In genomic region chr2:43312751-43313641, GRCh38 we compare ENCODE assay signal across 10 cellular contexts.
DNase-seq lines count a peak whose midpoint lies in the region; ATAC-seq and TF ChIP-seq lines count a peak whose summit lies in the region.
"Had no signal": no experiment of that assay in that cellular context is flagged by ENCODE, and none has a peak within 500 bp of the region (broad histone marks: within the 10 kb centered on the region; RNA-seq: fewer than 3 reads in every experiment).

No MANE protein-coding gene starts in this region.

- intact Hi-C loops in mucosa of descending colon (cut with DNase I, micrococcal nuclease): no loop called here

- H3K4me3 ChIP-seq in KMS-11 (IDR thresholded peaks at IDR 0.05; ENCODE audit: insufficient read depth, low read depth, low read length) (no peak overlapping the region), mucosa of descending colon (no peak overlapping the region)

- DNase-seq in AG08396 (ENCODE audit: low spot score): peak; percentile 70
- DNase-seq in chondrocyte (ENCODE audit: low spot score): no peak
- DNase-seq in mucosa of descending colon: no peak
- no peak for DNase-seq in NK-92 treated with Interleukin-12 subunit alpha and Interleukin-12 subunit beta, amount 100 ng/mL, for 24 hours (lab: John Stamatoyannopoulos, UW)
- DNase-seq in NCI-H526 treated with DMSO at 0.1 percent for 48 hours (lab: John Stamatoyannopoulos, UW): no peak
- no peak for DNase-seq in NCI-H82 treated with DMSO at 0.1 percent for 48 hours (lab: John Stamatoyannopoulos, UW; ENCODE audit: unreplicated experiment)
- DNase-seq: stimulated activated CD4-positive, alpha-beta T cell treated with anti-CD3 and anti-CD28 coated beads, Interleukin-4, amount 100 ng/mL, for 24 hours had no signal

- no peak overlapping the region for H3K4me3 Mint-ChIP-seq in chondrocyte (ENCODE audit: unreplicated experiment)
- H3K4me3 Mint-ChIP-seq: dendritic cell treated with granulocyte-macrophage colony-stimulating factor and Interleukin-4, amounts not matched to agents 40 ng/mL and 50 ng/mL, for 4 days had no signal

- no peaks in the 10 kb centered on the region for H3K27me3 ChIP-seq in KMS-11 (ENCODE audit: insufficient read depth, low read depth)

- H3K27ac Mint-ChIP-seq in chondrocyte (ENCODE audit: unreplicated experiment): peak overlapping the region; percentile 87
- H3K27ac Mint-ChIP-seq: dendritic cell treated with granulocyte-macrophage colony-stimulating factor and Interleukin-4, amounts not matched to agents 40 ng/mL and 50 ng/mL, for 4 days had no signal

- H3K9me3 Mint-ChIP-seq in chondrocyte (ENCODE audit: low read depth): peaks cover 5% of the 10 kb centered on the region
- H3K9me3 Mint-ChIP-seq: dendritic cell treated with granulocyte-macrophage colony-stimulating factor and Interleukin-4, amounts not matched to agents 40 ng/mL and 50 ng/mL, for 4 days had no signal

- TF ChIP-seq CTCF in KMS-11 (conservative IDR thresholded peaks at IDR 0.05; ENCODE audit: low read depth, low read length): no peak
- peak; percentile 27 for TF ChIP-seq CTCF in chondrocyte (IDR thresholded peaks at IDR 0.05)
- TF ChIP-seq CTCF in mucosa of descending colon (IDR thresholded peaks at IDR 0.05): no peak

- peak; percentile 27 for ATAC-seq in mucosa of descending colon
- ATAC-seq in GM18868 (IDR thresholded peaks at IDR 0.05; ENCODE audit: unreplicated experiment): no peak

- H3K4me2 ChIP-seq in KMS-11: peak overlapping the region; percentile 64

- H3K27me3 Mint-ChIP-seq in chondrocyte (ENCODE audit: low read depth): no peaks in the 10 kb centered on the region
- H3K27me3 Mint-ChIP-seq: dendritic cell treated with granulocyte-macrophage colony-stimulating factor and Interleukin-4, amounts not matched to agents 40 ng/mL and 50 ng/mL, for 4 days had no signal

- H3K27ac ChIP-seq in KMS-11: peak overlapping the region; percentile 80; the same call in 1 of the 2 replicates

- H2AFZ ChIP-seq in KMS-11 (ENCODE audit: low read depth): no peak overlapping the region

- H3K9ac ChIP-seq in KMS-11: peak overlapping the region; percentile 34; the same call in 1 of the 2 replicates

- H3K9me3 ChIP-seq in mucosa of descending colon: no peaks in the 10 kb centered on the region

- H3K4me1 ChIP-seq in KMS-11 (ENCODE audit: low read depth, poor library complexity, severe bottlenecking) (peaks cover 75% of the 10 kb centered on the region), mucosa of descending colon (ENCODE audit: low read depth) (peaks cover 9% of the 10 kb centered on the region)

- no peaks in the 10 kb centered on the region for H4K20me1 ChIP-seq in KMS-11 (ENCODE audit: insufficient read depth)

- peaks cover 5% of the 10 kb centered on the region for H3K36me3 Mint-ChIP-seq in chondrocyte (ENCODE audit: low read depth)

- peaks cover 56% of the 10 kb centered on the region for H3K4me1 Mint-ChIP-seq in chondrocyte (ENCODE audit: low read depth)

- H3K36me3 ChIP-seq in KMS-11 (ENCODE audit: insufficient read depth) (no peaks in the 10 kb centered on the region), mucosa of descending colon (ENCODE audit: low read depth) (no peaks in the 10 kb centered on the region)

- H3K79me2 ChIP-seq in KMS-11 (ENCODE audit: insufficient read depth, low read depth): no peaks in the 10 kb centered on the region
